In genomic region chr17:60090412-60090811, GRCh38 we compare ENCODE assay signal across 20 cellular contexts. TPM values are rescaled to one million over a fixed set of nuclear protein-coding genes. Genes with fewer than 3 reads are reported as not detected.
DNase-seq lines count a peak whose midpoint lies in the region; ATAC-seq, FAIRE-seq and TF ChIP-seq lines count a peak whose summit lies in the region.
"Had no signal": no experiment of that assay in that cellular context is flagged by ENCODE, and none has a peak within 500 bp of the region (broad histone marks: within the 10 kb centered on the region; RNA-seq: fewer than 3 reads in every experiment).

No MANE protein-coding gene starts in this region.

- H3K9me3 ChIP-seq in OCI-LY3 (ENCODE audit: insufficient read depth, low read length) (no peaks in the 10 kb centered on the region), HepG2 (ENCODE audit: low read length) (0 out of 2 replicates have a peak, but pooled peaks cover 5% of the 10 kb centered on the region)

- no TSS peak for BruUV-seq in HepG2 (replicated peaks; lab: Mats Ljungman, UMichigan)

- H3K4me1 ChIP-seq in OCI-LY3 (ENCODE audit: low read length) (peaks cover 84% of the 10 kb centered on the region), HepG2 (ENCODE audit: insufficient read depth, low read length) (peaks cover 11% of the 10 kb centered on the region)

- H3K27me3 Mint-ChIP-seq in stimulated activated naive B cell treated with anti-CD40 and anti-IgM and Interleukin-4, amounts not matched to agents 10 μg/mL and 1 μg/mL and 100 μg/mL, for 72 hours: no peaks in the 10 kb centered on the region
- H3K27me3 Mint-ChIP-seq in activated T-cell treated with anti-CD3 and anti-CD28 coated beads, Interleukin-2, amount 50 U/mL, for 4 hours (ENCODE audit: low read depth): no peaks in the 10 kb centered on the region

- no peak for ATAC-seq in HepG2
- peak; percentile 12 to 23 for ATAC-seq in stimulated activated naive B cell treated with anti-CD40 and anti-IgM and Interleukin-4, amounts not matched to agents 10 μg/mL and 1 μg/mL and 100 μg/mL, for 72 hours (replicated peaks)
- no peak for ATAC-seq in activated T-cell treated with anti-CD3 and anti-CD28 coated beads, Interleukin-2, amount 50 U/mL, for 4 hours
- no peak for ATAC-seq in left lobe of liver
- ATAC-seq: T-cell had no signal

- peak; percentile 54 for FAIRE-seq in HTR-8/SVneo (lab: Jason Lieb, UNC)
- FAIRE-seq in HepG2 (lab: Jason Lieb, UNC): no peak
- FAIRE-seq: RCC 7860 had no signal

- 73% methylated on average over 7 of the region's 7 CpGs for WGBS in HepG2 (ENCODE audit: low lambda C conversion rate)

- no peaks in the 10 kb centered on the region for H3K79me2 ChIP-seq in OCI-LY3 (ENCODE audit: low read length)
- no peaks in the 10 kb centered on the region for H3K79me2 ChIP-seq in HepG2 (ENCODE audit: insufficient read depth, low read length)

- CTCF ChIA-PET in HepG2 (lab: Yijun Ruan, JAX; ENCODE audit: low intra/inter-chr PET ratio, low total read pairs): no interaction called here

- no peaks in the 10 kb centered on the region for H3K36me3 ChIP-seq in OCI-LY3 (replicated peaks; ENCODE audit: low read depth, low read length)
- no peaks in the 10 kb centered on the region for H3K36me3 ChIP-seq in HepG2 (replicated peaks in 1 of 2; ENCODE audit: control insufficient read depth in 1 of 2, insufficient read depth in 2 of 2, low read length in 2 of 2)

- POLR2A ChIA-PET in HepG2 (lab: Yijun Ruan, JAX): no interaction called here

- H4K20me1 ChIP-seq in OCI-LY3 (ENCODE audit: insufficient read depth, low read length) (no peaks in the 10 kb centered on the region), HepG2 (ENCODE audit: insufficient read depth, low read length) (no peaks in the 10 kb centered on the region)

- TF ChIP-seq POLR2A in HepG2 (IDR thresholded peaks at IDR 0.05; ENCODE audit: insufficient read depth in 1 of 2, low read depth in 2 of 2, low read length in 2 of 2): no peak

- peak overlapping the region; percentile 75 for H3K9ac ChIP-seq in OCI-LY3 (ENCODE audit: low read length)
- no peak overlapping the region for H3K9ac ChIP-seq in HepG2 (ENCODE audit: insufficient read depth, low read depth, low read length)

- peaks cover 13 to 20% of the 10 kb centered on the region in 2 donors for H3K36me3 Mint-ChIP-seq in stimulated activated naive B cell treated with anti-CD40 and anti-IgM and Interleukin-4, amounts not matched to agents 10 μg/mL and 1 μg/mL and 100 μg/mL, for 72 hours
- no peaks in the 10 kb centered on the region for H3K36me3 Mint-ChIP-seq in activated T-cell treated with anti-CD3 and anti-CD28 coated beads, Interleukin-2, amount 50 U/mL, for 4 hours (ENCODE audit: insufficient read depth)
- H3K36me3 Mint-ChIP-seq: T-cell had no signal

- peak overlapping the region in 1 of 2 donors; percentile 79 for H3K4me3 Mint-ChIP-seq in stimulated activated naive B cell treated with anti-CD40 and anti-IgM and Interleukin-4, amounts not matched to agents 10 μg/mL and 1 μg/mL and 100 μg/mL, for 72 hours
- H3K4me3 Mint-ChIP-seq in activated T-cell treated with anti-CD3 and anti-CD28 coated beads, Interleukin-2, amount 50 U/mL, for 4 hours: no peak overlapping the region
- H3K4me3 Mint-ChIP-seq: CD4-positive, alpha-beta memory T cell; T-cell had no signal

- TF ChIP-seq CTCF in OCI-LY3 (IDR thresholded peaks at IDR 0.05; ENCODE audit: low read depth, low read length): no peak
- TF ChIP-seq CTCF in HepG2 (CRISPR knock-in tag; IDR thresholded peaks at IDR 0.05): no peak

- H2AFZ ChIP-seq in OCI-LY3 (ENCODE audit: low read depth, low read length) (no peak overlapping the region), HepG2 (ENCODE audit: low read length) (no peak overlapping the region)

- H3K27ac ChIP-seq in OCI-LY3 (ENCODE audit: low read length) (peak overlapping the region; percentile 99), HepG2 (ENCODE audit: extremely low read length, insufficient read depth, low read length) (no peak overlapping the region)
- H3K27ac ChIP-seq: SK-N-MC had no signal

- H3K27me3 ChIP-seq in OCI-LY3 (ENCODE audit: low read depth, low read length): no peaks in the 10 kb centered on the region
- H3K27me3 ChIP-seq in HepG2 (ENCODE audit: control insufficient read depth in 1 of 2, insufficient read depth in 2 of 2, low read length in 2 of 2): no peaks in the 10 kb centered on the region

- intact Hi-C loops in HepG2 (cut with micrococcal nuclease; ENCODE audit: unreplicated experiment): no loop called here

- no peak for TF ChIP-seq EP300 in HepG2 (IDR thresholded peaks at IDR 0.05; ENCODE audit: low read depth in 2 of 2, low read length in 2 of 2)
- no peak for TF ChIP-seq EP300 in HepG2 (CRISPR knock-in tag; IDR thresholded peaks at IDR 0.05; ENCODE audit: borderline replicate concordance)

- peak overlapping the region; percentile 38 for H3K27ac Mint-ChIP-seq in stimulated activated naive B cell treated with anti-CD40 and anti-IgM and Interleukin-4, amounts not matched to agents 10 μg/mL and 1 μg/mL and 100 μg/mL, for 72 hours
- H3K27ac Mint-ChIP-seq: CD4-positive, alpha-beta memory T cell; T-cell had no signal

- H3K4me3 ChIP-seq in OCI-LY3 (ENCODE audit: low read length): peak overlapping the region; percentile 61
- no peak overlapping the region for H3K4me3 ChIP-seq in HepG2 (replicated peaks in 1 of 3; ENCODE audit: insufficient read depth in 1 of 3, low read depth in 2 of 3, low read length in 3 of 3)
- H3K4me3 ChIP-seq: SK-N-MC had no signal

- H3K9me3 Mint-ChIP-seq in stimulated activated naive B cell treated with anti-CD40 and anti-IgM and Interleukin-4, amounts not matched to agents 10 μg/mL and 1 μg/mL and 100 μg/mL, for 72 hours: peaks cover 4 to 6% of the 10 kb centered on the region in 2 donors
- peaks cover 7% of the 10 kb centered on the region for H3K9me3 Mint-ChIP-seq in activated T-cell treated with anti-CD3 and anti-CD28 coated beads, Interleukin-2, amount 50 U/mL, for 4 hours

- TF ChIP-seq RAD21 in HepG2 (CRISPR knock-in tag; IDR thresholded peaks at IDR 0.05): no peak

- peak overlapping the region; percentile 78 for H3K4me2 ChIP-seq in OCI-LY3 (ENCODE audit: low read length)
- no peak overlapping the region for H3K4me2 ChIP-seq in HepG2 (ENCODE audit: low read depth, low read length)

- in situ Hi-C loops in HepG2 (cut with HindIII; ENCODE audit: extremely low pct_ligation_motif_present, low pct_unique_long_range_greater_than_20kb): no loop called here

- DNase-seq in HTR-8/SVneo (ENCODE audit: insufficient read length, low spot score): no peak
- DNase-seq in HepG2 (ENCODE audit: low spot score): no peak
- no peak for DNase-seq in stimulated activated naive B cell treated with anti-CD40 and anti-IgM and Interleukin-4, amounts not matched to agents 10 μg/mL and 1 μg/mL and 100 μg/mL, for 72 hours
- DNase-seq in activated T-cell treated with anti-CD3 and anti-CD28 coated beads, Interleukin-2, amount 50 U/mL, for 4 hours: no peak
- DNase-seq in left lobe of liver (ENCODE audit: low spot score): no peak
- no peak for DNase-seq in HuH-7.5 (ENCODE audit: low spot score)
- DNase-seq: Calu3; CD4-positive, alpha-beta memory T cell; DMS53; GOT3; NCI-H1048; NCI-H1436 treated with DMSO at 0.1 percent for 48 hours; NCI-H2081; NCI-H510A; NCI-H774; Right ventricle myocardium superior; T-cell had no signal

- H3K4me1 Mint-ChIP-seq in stimulated activated naive B cell treated with anti-CD40 and anti-IgM and Interleukin-4, amounts not matched to agents 10 μg/mL and 1 μg/mL and 100 μg/mL, for 72 hours: peaks cover 49 to 77% of the 10 kb centered on the region in 2 donors
- peaks cover 6% of the 10 kb centered on the region for H3K4me1 Mint-ChIP-seq in activated T-cell treated with anti-CD3 and anti-CD28 coated beads, Interleukin-2, amount 50 U/mL, for 4 hours (ENCODE audit: low read depth)

RNA-seq across cellular contexts. Expression of gene HEATR6, which starts 11.7 kb away (rescaled TPM):
- total RNA-seq in HepG2 (2016; rRNA removed; fragmentation: Illumina TruSeq; extraction: Trizol): 18.4 and 20.3 TPM in 2 replicates
- 2.3 and 4.3 TPM in 2 replicates for total RNA-seq in HepG2 (2016; cell fraction: cytosol; rRNA removed; fragmentation: Illumina TruSeq; extraction: Trizol; ENCODE audit: low read depth)
- 18.9 and 20.3 TPM in 2 replicates for total RNA-seq in HepG2 (2016; cell fraction: insoluble cytoplasmic fraction; rRNA removed; fragmentation: Illumina TruSeq; extraction: Trizol)
- 5.4 and 6.6 TPM in 2 replicates for total RNA-seq in HepG2 (2016; cell fraction: membrane; rRNA removed; fragmentation: Illumina TruSeq; extraction: Trizol)
- total RNA-seq in HepG2 (2016; cell fraction: nucleus; rRNA removed; fragmentation: Illumina TruSeq; extraction: Trizol): 22.7 and 29.7 TPM in 2 replicates
- polyA plus RNA-seq in HepG2 (2011; rRNA removed): 21.4 and 22.1 TPM in 2 replicates
- 16.0 and 16.2 TPM in 2 replicates for polyA plus RNA-seq in HepG2 (2011; cell fraction: cytosol; rRNA removed)
- polyA plus RNA-seq in HepG2 (2011; cell fraction: nucleus; rRNA removed): 131 and 149 TPM in 2 replicates
- 14.9 and 15.5 TPM in 2 replicates for polyA plus RNA-seq in HepG2 (2012)
- polyA plus RNA-seq in HepG2 (2016; cell fraction: cytosol; fragmentation: Illumina TruSeq; extraction: Trizol; ENCODE audit: low read depth): 0.63 and 0.85 TPM in 2 replicates
- 12.1 and 12.7 TPM in 2 replicates for polyA plus RNA-seq in HepG2 (2016; cell fraction: insoluble cytoplasmic fraction; fragmentation: Illumina TruSeq; extraction: Trizol; ENCODE audit: low read depth)
- polyA plus RNA-seq in HepG2 (2016; cell fraction: membrane; fragmentation: Illumina TruSeq; extraction: Trizol; ENCODE audit: low read depth): 1.4 and 1.7 TPM in 2 replicates
- 34.2 and 40.8 TPM in 2 replicates for polyA plus RNA-seq in HepG2 (2016; cell fraction: nucleus; fragmentation: Illumina TruSeq; extraction: Trizol; ENCODE audit: insufficient read depth, low read depth)
- polyA minus RNA-seq in HepG2 (2011; rRNA and poly(A)+ RNA removed; ENCODE audit: low replicate concordance): 30.5 and 72.9 TPM in 2 replicates
- 17.1 and 24.8 TPM in 2 replicates for polyA minus RNA-seq in HepG2 (2011; cell fraction: cytosol; rRNA and poly(A)+ RNA removed)
- 72.4 and 73.8 TPM in 2 replicates for polyA minus RNA-seq in HepG2 (2011; cell fraction: nucleus; rRNA and poly(A)+ RNA removed)
- 10 to 100 TPM; 21.7 to 30.1 (median 22.5) TPM for total RNA-seq in activated T-cell treated with anti-CD3 and anti-CD28 coated beads, Interleukin-2, amount 50 U/mL, for 4 hours
- total RNA-seq in left lobe of liver: 5.0 TPM

RNA-seq across cellular contexts. Expression of gene CA4, which starts 59.4 kb away (rescaled TPM):
- not detected in 2 replicates for total RNA-seq in HepG2 (2016; rRNA removed; fragmentation: Illumina TruSeq; extraction: Trizol)
- total RNA-seq in HepG2 (2016; cell fraction: cytosol; rRNA removed; fragmentation: Illumina TruSeq; extraction: Trizol; ENCODE audit: low read depth): not detected in 2 replicates
- total RNA-seq in HepG2 (2016; cell fraction: insoluble cytoplasmic fraction; rRNA removed; fragmentation: Illumina TruSeq; extraction: Trizol): not detected in 2 replicates
- not detected in 2 replicates for total RNA-seq in HepG2 (2016; cell fraction: membrane; rRNA removed; fragmentation: Illumina TruSeq; extraction: Trizol)
- total RNA-seq in HepG2 (2016; cell fraction: nucleus; rRNA removed; fragmentation: Illumina TruSeq; extraction: Trizol): not detected in 2 replicates
- not detected in 2 replicates for polyA plus RNA-seq in HepG2 (2011; rRNA removed)
- not detected in 2 replicates for polyA plus RNA-seq in HepG2 (2011; cell fraction: cytosol; rRNA removed)
- polyA plus RNA-seq in HepG2 (2011; cell fraction: nucleus; rRNA removed): not detected in 2 replicates
- not detected in 2 replicates for polyA plus RNA-seq in HepG2 (2012)
- not detected in 2 replicates for polyA plus RNA-seq in HepG2 (2016; cell fraction: cytosol; fragmentation: Illumina TruSeq; extraction: Trizol; ENCODE audit: low read depth)
- polyA plus RNA-seq in HepG2 (2016; cell fraction: insoluble cytoplasmic fraction; fragmentation: Illumina TruSeq; extraction: Trizol; ENCODE audit: low read depth): not detected in 2 replicates
- not detected in 2 replicates for polyA plus RNA-seq in HepG2 (2016; cell fraction: membrane; fragmentation: Illumina TruSeq; extraction: Trizol; ENCODE audit: low read depth)
- not detected in 2 replicates for polyA plus RNA-seq in HepG2 (2016; cell fraction: nucleus; fragmentation: Illumina TruSeq; extraction: Trizol; ENCODE audit: insufficient read depth, low read depth)
- not detected in 2 replicates for polyA minus RNA-seq in HepG2 (2011; rRNA and poly(A)+ RNA removed; ENCODE audit: low replicate concordance)
- not detected in 2 replicates for polyA minus RNA-seq in HepG2 (2011; cell fraction: cytosol; rRNA and poly(A)+ RNA removed)
- polyA minus RNA-seq in HepG2 (2011; cell fraction: nucleus; rRNA and poly(A)+ RNA removed): not detected in 2 replicates
- total RNA-seq in activated T-cell treated with anti-CD3 and anti-CD28 coated beads, Interleukin-2, amount 50 U/mL, for 4 hours: not detected
- total RNA-seq in left lobe of liver: 0.53 TPM
- total RNA-seq: CD4-positive, alpha-beta memory T cell; T-cell had no signal
- polyA plus RNA-seq: CD4-positive, alpha-beta memory T cell had no signal

Comparison
In these comparisons a context has a peak if more than half of its experiments do, and no peak if none do; other contexts are left out.
1. ATAC-seq: peak in stimulated activated naive B cell treated with anti-CD40 and anti-IgM and Interleukin-4, amounts not matched to agents 10 μg/mL and 1 μg/mL and 100 μg/mL, for 72 hours (2 of 2); none in HepG2 (single experiment), activated T-cell treated with anti-CD3 and anti-CD28 coated beads, Interleukin-2, amount 50 U/mL, for 4 hours (0 of 2) and left lobe of liver (single experiment).